8 cellular contexts compared by ENCODE assay signal in genomic region chr15:75203908-75204263, GRCh38. TPM values are rescaled to one million over a fixed set of nuclear protein-coding genes. Genes with fewer than 3 reads are reported as not detected.
DNase-seq lines count a peak whose midpoint lies in the region; ATAC-seq and TF ChIP-seq lines count a peak whose summit lies in the region.

No MANE protein-coding gene starts in this region.

- H3K27ac ChIP-seq in CD8-positive, alpha-beta memory T cell (ENCODE audit: low read depth, low read length): peak overlapping the region; percentile 86
- H3K27ac ChIP-seq in MM.1S (ENCODE audit: low read length) (peak overlapping the region; percentile 83), neutrophil (peak overlapping the region; percentile 99)

- TF ChIP-seq CTCF in MM.1S (IDR thresholded peaks at IDR 0.05; ENCODE audit: low read length) (no peak), neutrophil (IDR thresholded peaks at IDR 0.05) (no peak)

- peaks cover 39% of the 10 kb centered on the region for H3K4me1 ChIP-seq in CD8-positive, alpha-beta memory T cell (ENCODE audit: insufficient read depth, low read length)
- peaks cover 33% of the 10 kb centered on the region for H3K4me1 ChIP-seq in MM.1S (ENCODE audit: low read length)
- peaks cover 40 to 47% of the 10 kb centered on the region in 2 experiments for H3K4me1 ChIP-seq in neutrophil (ENCODE audit: control insufficient read depth in 1 of 2, insufficient read depth in 1 of 2, low read depth in 1 of 2, low read length in 1 of 2)

- H3K9me3 ChIP-seq in CD8-positive, alpha-beta memory T cell (ENCODE audit: low read length): no peaks in the 10 kb centered on the region
- H3K9me3 ChIP-seq in MM.1S (replicated peaks; ENCODE audit: insufficient read depth, low read length): no peaks in the 10 kb centered on the region
- peaks cover 4% of the 10 kb centered on the region for H3K9me3 ChIP-seq in neutrophil

- H3K9me2 ChIP-seq in MM.1S (replicated peaks; ENCODE audit: insufficient read depth, low read length): no peaks in the 10 kb centered on the region

- H3K4me3 ChIP-seq in CD8-positive, alpha-beta memory T cell (ENCODE audit: low read length): peak overlapping the region; percentile 87
- H3K4me3 ChIP-seq in MM.1S (ENCODE audit: low read length): peak overlapping the region; percentile 95
- H3K4me3 ChIP-seq in neutrophil (ENCODE audit: low read depth in 1 of 2, low read length in 1 of 2): peak overlapping the region; percentile 99 to 100

- H3K27me3 ChIP-seq in CD8-positive, alpha-beta memory T cell (ENCODE audit: insufficient read depth, low read length, poor library complexity, severe bottlenecking): no peaks in the 10 kb centered on the region
- no peaks in the 10 kb centered on the region for H3K27me3 ChIP-seq in MM.1S (replicated peaks; ENCODE audit: insufficient read depth, low read length)
- H3K27me3 ChIP-seq in neutrophil: no peaks in the 10 kb centered on the region

- H4K20me1 ChIP-seq in MM.1S (ENCODE audit: insufficient read depth, low read length): peaks cover 49% of the 10 kb centered on the region

- H3K9me3 Mint-ChIP-seq in CD8-positive, alpha-beta memory T cell: no peaks in the 10 kb centered on the region
- H3K9me3 Mint-ChIP-seq in dendritic cell treated with granulocyte-macrophage colony-stimulating factor and Interleukin-4, amounts not matched to agents 40 ng/mL and 50 ng/mL, for 4 days: no peaks in the 10 kb centered on the region

- H3K27ac Mint-ChIP-seq in CD8-positive, alpha-beta memory T cell: peak overlapping the region; percentile 82 to 97 (median 94)
- peak overlapping the region; percentile 95 for H3K27ac Mint-ChIP-seq in dendritic cell treated with granulocyte-macrophage colony-stimulating factor and Interleukin-4, amounts not matched to agents 40 ng/mL and 50 ng/mL, for 4 days

- peak overlapping the region; percentile 93 for H3K4me2 ChIP-seq in MM.1S (ENCODE audit: low read depth, low read length)

- intact Hi-C loops in dendritic cell treated with granulocyte-macrophage colony-stimulating factor and Interleukin-4, amounts not matched to agents 40 ng/mL and 50 ng/mL, for 4 days (cut with micrococcal nuclease): loop anchor here (1.0 to 5.0 kb wide), 4 partner anchors 92 to 247 kb away; partner anchors contain the start of gene RPP25

- peaks cover 0 to 35% (median 2%) of the 10 kb centered on the region in 3 donors for H3K36me3 Mint-ChIP-seq in CD8-positive, alpha-beta memory T cell
- H3K36me3 Mint-ChIP-seq in dendritic cell treated with granulocyte-macrophage colony-stimulating factor and Interleukin-4, amounts not matched to agents 40 ng/mL and 50 ng/mL, for 4 days (ENCODE audit: low read depth): peaks cover 69% of the 10 kb centered on the region

- H3K4me1 Mint-ChIP-seq in CD8-positive, alpha-beta memory T cell: peaks cover 33 to 57% (median 40%) of the 10 kb centered on the region in 3 donors
- H3K4me1 Mint-ChIP-seq in dendritic cell treated with granulocyte-macrophage colony-stimulating factor and Interleukin-4, amounts not matched to agents 40 ng/mL and 50 ng/mL, for 4 days (ENCODE audit: low read depth): peaks cover 72% of the 10 kb centered on the region

- peaks cover 82% of the 10 kb centered on the region for H3K79me2 ChIP-seq in MM.1S (ENCODE audit: low read length)

- no peak overlapping the region for H2AFZ ChIP-seq in MM.1S (ENCODE audit: low read length)

- peaks cover 41% of the 10 kb centered on the region for H3F3A ChIP-seq in MM.1S (ENCODE audit: insufficient read depth, low read length)

- POLR2A ChIA-PET in CD8-positive, alpha-beta memory T cell (lab: Charles Lee): interaction anchor here (1.0 to 1.8 kb wide), 3 partner anchors 96 to 209 kb away, joined by 3 to 6 read pairs (median 4); partner anchors contain the start of gene SCAMP5

- DNase-seq in CD8-positive, alpha-beta memory T cell: no peak
- DNase-seq in MM.1S (no peak), NCI-H446 treated with DMSO at 0.1 percent for 48 hours (lab: John Stamatoyannopoulos, UW) (no peak), cortex of kidney (lab: John Stamatoyannopoulos, UW) (no peak), NCI-H2196 (lab: John Stamatoyannopoulos, UW; ENCODE audit: unreplicated experiment) (no peak)

- peak overlapping the region; percentile 65 to 97 (median 93) for H3K4me3 Mint-ChIP-seq in CD8-positive, alpha-beta memory T cell
- H3K4me3 Mint-ChIP-seq in dendritic cell treated with granulocyte-macrophage colony-stimulating factor and Interleukin-4, amounts not matched to agents 40 ng/mL and 50 ng/mL, for 4 days: peak overlapping the region; percentile 85

- peak overlapping the region; percentile 98 for H3K9ac ChIP-seq in MM.1S (ENCODE audit: low read length)

- ATAC-seq in HG03097 (IDR thresholded peaks at IDR 0.05; ENCODE audit: low FRiP score, unreplicated experiment): no peak

- H3K36me3 ChIP-seq in CD8-positive, alpha-beta memory T cell (ENCODE audit: insufficient read depth, low read length): peaks cover 15% of the 10 kb centered on the region
- peaks cover 32% of the 10 kb centered on the region for H3K36me3 ChIP-seq in MM.1S (replicated peaks; ENCODE audit: insufficient read depth, low read length)
- H3K36me3 ChIP-seq in neutrophil: peaks cover 58% of the 10 kb centered on the region

- CTCF ChIA-PET in CD8-positive, alpha-beta memory T cell (lab: Charles Lee): interaction anchor here (0.9 to 4.4 kb wide), 10 partner anchors 9 to 180 kb away, joined by 3 to 57 read pairs (median 4); partner anchors contain the start of gene PPCDC

- peaks cover 0 to 1% of the 10 kb centered on the region in 2 donors for H3K27me3 Mint-ChIP-seq in CD8-positive, alpha-beta memory T cell
- H3K27me3 Mint-ChIP-seq in dendritic cell treated with granulocyte-macrophage colony-stimulating factor and Interleukin-4, amounts not matched to agents 40 ng/mL and 50 ng/mL, for 4 days: peaks cover 10% of the 10 kb centered on the region

RNA-seq across cellular contexts. Expression of gene C15orf39, which starts 2.2 kb away (rescaled TPM):
- total RNA-seq in CD8-positive, alpha-beta memory T cell: 10 to 100 TPM; 29.8 to 32.0 TPM
- polyA plus RNA-seq in CD8-positive, alpha-beta memory T cell: 6.1 TPM

RNA-seq across cellular contexts. Expression of gene GOLGA6C, which starts 54.2 kb away (rescaled TPM):
- not detected for total RNA-seq in CD8-positive, alpha-beta memory T cell
- not detected for polyA plus RNA-seq in CD8-positive, alpha-beta memory T cell
